In the genomic region with DNA sequence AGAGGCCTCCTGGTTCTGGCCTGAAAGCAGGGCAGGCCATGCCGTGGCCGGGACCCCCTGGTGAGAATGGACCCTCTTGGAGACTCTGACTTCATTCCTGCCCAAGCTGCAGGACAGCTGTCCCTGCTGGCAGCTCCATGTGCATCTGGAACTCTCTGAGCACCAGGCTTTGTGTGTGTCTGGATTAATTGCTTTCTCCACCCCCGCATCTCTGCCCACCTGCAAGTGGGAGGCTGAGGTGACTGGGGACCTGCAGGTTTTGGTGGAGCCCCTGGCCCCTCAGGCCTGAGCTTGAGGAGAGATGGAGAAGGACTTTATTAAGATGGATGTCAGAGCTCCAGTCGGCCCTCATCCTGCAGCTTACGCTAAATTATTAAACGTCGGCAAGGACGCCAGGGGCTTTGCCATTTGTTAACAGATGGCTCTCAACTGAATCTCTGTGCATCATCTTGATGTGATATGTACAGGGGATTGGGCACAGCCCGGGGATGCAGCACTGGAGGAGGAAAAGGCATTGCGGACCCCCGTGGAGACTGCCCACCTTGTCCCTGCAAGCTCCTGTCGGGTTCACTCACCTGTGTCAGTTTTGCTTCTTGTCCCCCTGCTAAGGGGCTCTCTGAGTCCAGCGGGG, we compare ENCODE assay signal across 28 cellular contexts.
"Had no signal": no experiment of that assay in that cellular context is flagged by ENCODE, and none has a peak within 500 bp of the region (broad histone marks: within the 10 kb centered on the region; RNA-seq: fewer than 3 reads in every experiment).

No MANE protein-coding gene starts in this region.

- H3K4me3 Mint-ChIP-seq: activated B cell treated with CpG ODN at 0.5 μM for 24 hours; activated CD4-positive, alpha-beta T cell treated with anti-CD3 and anti-CD28 coated beads for 36 hours; activated T-cell treated with anti-CD3 and anti-CD28 coated beads, Interleukin-2, amount 50 U/mL, for 72 hours; stimulated activated memory B cell treated with anti-CD40 and anti-IgM and Interleukin-4, amounts not matched to agents 10 μg/mL and 1 μg/mL and 100 μg/mL, for 72 hours had no signal

- H3K4me3 ChIP-seq: body of pancreas, coronary artery, dorsolateral prefrontal cortex, gastrocnemius medialis, hepatocyte, ovary, sigmoid colon, suprapubic skin, tibial artery, upper lobe of right lung had no signal

- H3K4me1 Mint-ChIP-seq: activated B cell treated with CpG ODN at 0.5 μM for 24 hours; activated CD4-positive, alpha-beta T cell treated with anti-CD3 and anti-CD28 coated beads for 36 hours; stimulated activated memory B cell treated with anti-CD40 and anti-IgM and Interleukin-4, amounts not matched to agents 10 μg/mL and 1 μg/mL and 100 μg/mL, for 72 hours had no signal

- H3K4me1 ChIP-seq: body of pancreas, gastrocnemius medialis, sigmoid colon, suprapubic skin, tibial artery, upper lobe of right lung had no signal

- H3K36me3 ChIP-seq: gastrocnemius medialis, neutrophil, ovary, sigmoid colon, suprapubic skin, tibial artery, upper lobe of right lung had no signal

- H3K27me3 ChIP-seq: ovary had no signal

- H3K27ac ChIP-seq: body of pancreas, coronary artery, dorsolateral prefrontal cortex, gastrocnemius medialis, hepatocyte, neutrophil, ovary, sigmoid colon, suprapubic skin, tibial artery, upper lobe of right lung had no signal

- H3K27ac Mint-ChIP-seq: activated B cell treated with CpG ODN at 0.5 μM for 24 hours; activated CD4-positive, alpha-beta T cell treated with anti-CD3 and anti-CD28 coated beads for 36 hours; activated naive CD4-positive, alpha-beta T cell treated with anti-CD3 and anti-CD28 coated beads, Interleukin-2, amount 50 U/mL, for 72 hours; activated T-cell treated with anti-CD3 and anti-CD28 coated beads, Interleukin-2, amount 50 U/mL, for 72 hours; nephron; progenitor cell of endocrine pancreas; stimulated activated memory B cell treated with anti-CD40 and anti-IgM and Interleukin-4, amounts not matched to agents 10 μg/mL and 1 μg/mL and 100 μg/mL, for 72 hours had no signal

- FAIRE-seq: small intestine had no signal

- H3K36me3 Mint-ChIP-seq: activated naive CD4-positive, alpha-beta T cell treated with anti-CD3 and anti-CD28 coated beads, Interleukin-2, amount 50 U/mL, for 72 hours; stimulated activated memory B cell treated with anti-CD40 and anti-IgM and Interleukin-4, amounts not matched to agents 10 μg/mL and 1 μg/mL and 100 μg/mL, for 72 hours had no signal

- H3K9me3 Mint-ChIP-seq: activated B cell treated with CpG ODN at 0.5 μM for 24 hours; activated naive CD4-positive, alpha-beta T cell treated with anti-CD3 and anti-CD28 coated beads, Interleukin-2, amount 50 U/mL, for 72 hours; activated T-cell treated with anti-CD3 and anti-CD28 coated beads, Interleukin-2, amount 50 U/mL, for 72 hours; nephron; stimulated activated memory B cell treated with anti-CD40 and anti-IgM and Interleukin-4, amounts not matched to agents 10 μg/mL and 1 μg/mL and 100 μg/mL, for 72 hours had no signal

- H3K4me2 ChIP-seq: hepatocyte had no signal

- DNase-seq: activated B cell treated with CpG ODN at 0.5 μM for 24 hours; activated CD4-positive, alpha-beta T cell treated with anti-CD3 and anti-CD28 coated beads for 36 hours; activated CD4-positive, alpha-beta T cell treated with anti-CD3 and anti-CD28 coated beads, Interleukin-2, amount 50 U/mL, for 4 hours; activated naive CD4-positive, alpha-beta T cell; activated T-cell treated with anti-CD3 and anti-CD28 coated beads for 4 hours; activated T-cell treated with anti-CD3 and anti-CD28 coated beads, Interleukin-2, amount 50 U/mL, for 72 hours; body of pancreas; dorsolateral prefrontal cortex; effector memory CD4-positive, alpha-beta T cell; gastrocnemius medialis; islet precursor cell; left ventricle myocardium superior; ovary; sigmoid colon; small intestine; stimulated activated CD4-positive, alpha-beta T cell treated with anti-CD3 and anti-CD28 coated beads, Interleukin-4, amount 100 ng/mL, for 4 hours; stimulated activated CD8-positive, alpha-beta memory T cell treated with anti-CD3 and anti-CD28 coated beads, Interleukin-4, amount 100 ng/mL, for 48 hours; T-helper 2 cell; tibial artery; upper lobe of right lung had no signal

- H3K9me3 ChIP-seq: body of pancreas, gastrocnemius medialis, neutrophil, ovary, sigmoid colon, suprapubic skin, tibial artery, upper lobe of right lung had no signal
